12 cellular contexts compared by ENCODE assay signal in the genomic region with DNA sequence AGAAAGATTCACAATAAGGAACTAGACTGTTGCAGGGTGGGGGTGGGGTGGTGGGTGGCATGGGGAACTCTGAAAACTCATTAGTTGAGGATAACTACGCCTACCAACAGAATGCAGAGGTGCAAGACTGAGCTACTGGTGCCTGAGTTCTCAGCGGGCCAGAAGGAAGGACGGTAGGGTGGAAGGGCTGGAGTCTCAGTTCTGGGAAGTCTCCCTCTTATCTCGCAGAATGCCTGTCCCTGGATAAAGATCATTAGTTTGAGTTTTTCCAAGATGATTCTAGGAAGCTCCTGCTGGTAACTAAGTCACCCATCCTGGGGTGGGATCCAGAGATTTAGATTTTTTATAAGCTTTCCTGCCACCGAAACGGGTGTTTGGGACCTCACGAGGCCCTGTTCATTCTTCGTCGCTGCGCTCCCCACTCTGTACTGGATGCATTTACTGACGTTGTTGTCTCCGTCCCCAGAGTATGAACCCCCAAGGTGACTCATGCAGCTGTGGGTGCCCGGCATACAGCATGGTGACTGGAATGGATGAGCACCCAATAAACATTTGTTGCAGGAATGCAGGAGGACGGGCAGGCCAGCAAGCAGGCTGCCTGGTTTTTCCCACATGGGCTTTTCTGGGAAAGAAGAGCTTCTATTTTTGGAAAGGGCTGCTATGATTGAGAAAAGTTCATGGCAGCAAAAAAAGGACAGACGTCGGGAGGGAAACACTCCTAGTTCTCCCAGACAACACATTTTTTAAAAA. TPM values are rescaled to one million over a fixed set of nuclear protein-coding genes. Genes with fewer than 3 reads are reported as not detected.
DNase-seq lines count a peak whose midpoint lies in the region; ATAC-seq and TF ChIP-seq lines count a peak whose summit lies in the region.
"Had no signal": no experiment of that assay in that cellular context is flagged by ENCODE, and none has a peak within 500 bp of the region (broad histone marks: within the 10 kb centered on the region; RNA-seq: fewer than 3 reads in every experiment).

No MANE protein-coding gene starts in this region.

- peak overlapping the region; percentile 82 for H2BK120ac ChIP-seq in IMR-90 (ENCODE audit: low read depth, low read length)

- H3K9me3 ChIP-seq in IMR-90 (ENCODE audit: control insufficient read depth, insufficient read depth, low read length): no peaks in the 10 kb centered on the region
- no peaks in the 10 kb centered on the region for H3K9me3 ChIP-seq in uterus

- in situ Hi-C loops in IMR-90 (cut with MboI; ENCODE audit: low sequenced_read_pairs): no loop called here

- H4K8ac ChIP-seq in IMR-90 (ENCODE audit: low read depth in 2 of 2, low read length in 2 of 2): peak overlapping the region in 1 of 2 experiments; percentile 78; a peak in 1 of 4 replicates

- 0 out of 2 replicates have a peak overlapping the region, but pooled peaks have one; percentile 39 for H4K91ac ChIP-seq in IMR-90 (ENCODE audit: insufficient read depth, low read depth, low read length)

- WGBS in IMR-90 (ENCODE audit: extremely low coverage in 2 of 2, insufficient read length in 1 of 2), 2 experiments: 56% methylated on average over 3 of the region's 16 CpGs; no CpG with 5 or more reads in 1 of the 2 experiments

- dilution Hi-C loops in IMR-90 (cut with HindIII; ENCODE audit: low sequenced_read_pairs, unreplicated experiment): no loop called here

- no peak overlapping the region for H3K4me3 ChIP-seq in IMR-90 (ENCODE audit: insufficient read depth, low read depth, low read length)
- H3K4me3 ChIP-seq in dorsolateral prefrontal cortex: peak overlapping the region in 36 of 59 donors; percentile 5 to 57 (median 41)
- peak overlapping the region in 1 of 2 donors; percentile 39 for H3K4me3 ChIP-seq in uterus
- H3K4me3 ChIP-seq: GM12878 had no signal

- ATAC-seq in IMR-90 (ENCODE audit: low read depth): no peak
- ATAC-seq: GM12878 had no signal

- H3K79me1 ChIP-seq in IMR-90 (ENCODE audit: low read depth in 1 of 2, low read length in 2 of 2): no peaks in the 10 kb centered on the region

- CTCF ChIA-PET in IMR-90 (lab: Yijun Ruan, JAX): interaction anchor here (0.6 to 2.0 kb wide), 3 partner anchors 12 to 212 kb away, joined by 3 to 8 read pairs (median 3); no protein-coding TSS in a partner anchor

- H2BK20ac ChIP-seq in IMR-90 (ENCODE audit: low read depth, low read length): peak overlapping the region; percentile 45; the same call in 1 of the 2 replicates

- peak overlapping the region; percentile 42; the same call in 1 of the 2 replicates for H3K14ac ChIP-seq in IMR-90 (replicated peaks; ENCODE audit: low read depth, low read length)

- peak overlapping the region; percentile 40 for H2BK5ac ChIP-seq in IMR-90 (ENCODE audit: low read depth, low read length, poor library complexity, severe bottlenecking)

- TF ChIP-seq POLR2A in IMR-90 (IDR thresholded peaks at IDR 0.05; ENCODE audit: low read depth, low read length) (no peak), uterus (IDR thresholded peaks at IDR 0.05) (no peak)

- no peak overlapping the region; the same call in 1 of the 2 replicates for H3K18ac ChIP-seq in IMR-90 (ENCODE audit: low read depth, low read length)

- H3K23ac ChIP-seq in IMR-90 (ENCODE audit: low read depth, low read length): no peak overlapping the region

- H2BK15ac ChIP-seq in IMR-90 (ENCODE audit: low read depth, low read length): peak overlapping the region; percentile 80; the same call in 1 of the 3 replicates

- H3K36me3 ChIP-seq in IMR-90 (ENCODE audit: control insufficient read depth, insufficient read depth, low read length): no peaks in the 10 kb centered on the region
- no peaks in the 10 kb centered on the region for H3K36me3 ChIP-seq in uterus

- no peak for TF ChIP-seq RAD21 in IMR-90 (IDR thresholded peaks at IDR 0.05; ENCODE audit: low read length)

- POLR2A ChIA-PET in IMR-90 (lab: Charles Lee; ENCODE audit: unreplicated experiment): no interaction called here

- peak overlapping the region; percentile 42; the same call in 1 of the 2 replicates for H3K4me2 ChIP-seq in IMR-90 (ENCODE audit: low read depth, low read length)

- BruUV-seq in IMR-90 (replicated peaks; lab: Mats Ljungman, UMichigan): no TSS peak

- H3K27ac ChIP-seq in IMR-90 (ENCODE audit: insufficient read depth, low read length) (no peak overlapping the region), dorsolateral prefrontal cortex (peak overlapping the region in 42 of 59 donors; percentile 2 to 84 (median 48)), uterus (peak overlapping the region; percentile 88 to 92)
- H3K27ac ChIP-seq: foreskin keratinocyte, HL-60 had no signal

- peak overlapping the region; percentile 75; the same call in 1 of the 2 replicates for H2AK5ac ChIP-seq in IMR-90 (ENCODE audit: low read depth, low read length)

- 0 out of 2 replicates have a peak overlapping the region, but pooled peaks have one; percentile 1 for H3K56ac ChIP-seq in IMR-90 (ENCODE audit: extremely low read depth, insufficient read depth, low read length)

- peaks cover 8% of the 10 kb centered on the region for H3K9me1 ChIP-seq in IMR-90 (ENCODE audit: insufficient read depth, low read length)

- no peak overlapping the region for H4K5ac ChIP-seq in IMR-90 (ENCODE audit: low read depth, low read length)

- H4K20me1 ChIP-seq in IMR-90 (ENCODE audit: insufficient read depth, low read length): no peaks in the 10 kb centered on the region

- H3K4me1 ChIP-seq in IMR-90 (ENCODE audit: control insufficient read depth, insufficient read depth, low read length): peaks cover 9% of the 10 kb centered on the region
- H3K4me1 ChIP-seq in uterus: no peaks in the 10 kb centered on the region
- H3K4me1 ChIP-seq: foreskin keratinocyte had no signal

- H2AFZ ChIP-seq in IMR-90 (replicated peaks; ENCODE audit: low read length, poor library complexity): peak overlapping the region; percentile 74

- TF ChIP-seq CTCF in IMR-90 (conservative IDR thresholded peaks at IDR 0.05; ENCODE audit: low read depth, low read length) (no peak), dorsolateral prefrontal cortex (IDR thresholded peaks at IDR 0.05 in 54 of 56, conservative IDR thresholded peaks at IDR 0.05 in 2 of 56; ENCODE audit: low read depth in 1 of 56, partially characterized antibody in 56 of 56) (no peak), uterus (IDR thresholded peaks at IDR 0.05) (no peak)

- 0 out of 2 replicates have a peak overlapping the region, but pooled peaks have one; percentile 21 for H3K4ac ChIP-seq in IMR-90 (ENCODE audit: low read depth, low read length)

- H3K27me3 ChIP-seq in IMR-90 (ENCODE audit: control insufficient read depth, insufficient read depth, low read length): no peaks in the 10 kb centered on the region; the same call in 1 of the 2 replicates
- peaks cover 0 to 3% (median 0%) of the 10 kb centered on the region in 45 donors for H3K27me3 ChIP-seq in dorsolateral prefrontal cortex
- H3K27me3 ChIP-seq in uterus: no peaks in the 10 kb centered on the region

- intact Hi-C loops in IMR-90 (cut with micrococcal nuclease): loop anchor here (10.0 kb wide), 1 partner anchor 319 kb away; no protein-coding TSS in a partner anchor
- intact Hi-C loops in dorsolateral prefrontal cortex (cut with DNase I): no loop called here
- intact Hi-C loops in uterus (cut with DNase I; ENCODE audit: low total_unique reads): no loop called here

- H3K9ac ChIP-seq in IMR-90 (ENCODE audit: low read depth, low read length): no peak overlapping the region

- H2AK9ac ChIP-seq in IMR-90 (replicated peaks; ENCODE audit: low read depth, low read length, poor library complexity): no peak overlapping the region

- DNase-seq in IMR-90: peak; percentile 72
- peak in 2 of 10 donors; percentile 13 to 55 for DNase-seq in dorsolateral prefrontal cortex
- peak; percentile 30 for DNase-seq in mucosa of gallbladder (ENCODE audit: low spot score)
- peak; percentile 47 to 57 for DNase-seq in uterus
- DNase-seq in NCI-H1105 (lab: John Stamatoyannopoulos, UW): no peak
- DNase-seq in HuH-7.5 (ENCODE audit: low spot score): no peak
- no peak for DNase-seq in NCI-H2081 (lab: John Stamatoyannopoulos, UW)
- DNase-seq: NCI-H2107, T-helper 1 cell had no signal

TF ChIP-seq in IMR-90, 13 proteins besides CTCF, POLR2A, EP300 and RAD21:
- no peak for TF ChIP-seq ELK1 (IDR thresholded peaks at IDR 0.05; ENCODE audit: borderline replicate concordance, low read depth, low read length)
- TF ChIP-seq MXI1 (IDR thresholded peaks at IDR 0.05; ENCODE audit: borderline replicate concordance, low read depth, low read length): 0 out of 2 replicates have a peak, but pooled peaks have one; percentile 17
- peak; percentile 49; the same call in 1 of the 2 replicates for TF ChIP-seq FOS (IDR thresholded peaks at IDR 0.05; ENCODE audit: low read depth, low read length)
TF ChIP-seq in IMR-90: peak in this region for 2.

RNA-seq across cellular contexts. Expression of gene SOD3, which starts 1.1 kb away (rescaled TPM):
- total RNA-seq in IMR-90 (2012; rRNA removed) (0.28 and 0.36 TPM in 2 replicates), dorsolateral prefrontal cortex (10 to 100 TPM in 90 of 120 experiments, 1 to 10 TPM in 30; 4.9 to 47.8 (median 13.0) TPM), mucosa of gallbladder (86.8 TPM), uterus (10 to 100 TPM; 34.4 to 78.6 (median 68.0) TPM)
- 5.8 and 7.3 TPM in 2 replicates for polyA plus RNA-seq in IMR-90 (2012; rRNA removed)
- polyA plus RNA-seq in IMR-90 (2012; cell fraction: cytosol; rRNA removed): 10.8 and 29.1 TPM in 2 replicates
- 3.0 and 6.1 TPM in 2 replicates for polyA plus RNA-seq in IMR-90 (2012; cell fraction: nucleus; rRNA removed; ENCODE audit: low replicate concordance)
- total RNA-seq: foreskin keratinocyte, GM12878 had no signal
- polyA plus RNA-seq: GM12878 had no signal

Comparison
In these comparisons a context has a peak if more than half of its experiments do, and no peak if none do; other contexts are left out.
1. DNase-seq: peak in IMR-90 (single experiment), mucosa of gallbladder (single experiment) and uterus (2 of 2); none in NCI-H1105 (single experiment), HuH-7.5 (single experiment) and NCI-H2081 (0 of 2).